In genomic region chr14:69610020-69610858, GRCh38 we compare ENCODE assay signal across 8 cellular contexts. TPM values are rescaled to one million over a fixed set of nuclear protein-coding genes. Genes with fewer than 3 reads are reported as not detected.
DNase-seq lines count a peak whose midpoint lies in the region; ATAC-seq and TF ChIP-seq lines count a peak whose summit lies in the region.

No MANE protein-coding gene starts in this region.

- no peaks in the 10 kb centered on the region for H3K9me2 ChIP-seq in SU-DHL-6 (replicated peaks; ENCODE audit: insufficient read depth, low read length)

- H3K79me2 ChIP-seq in SU-DHL-6 (ENCODE audit: insufficient read depth, low read length), result peaks cover 18% of the 10 kb centered on the region

- peak overlapping the region; percentile 79 for H3K4me3 ChIP-seq in GM12865 (ENCODE audit: low read depth, low read length)
- H3K4me3 ChIP-seq in SU-DHL-6 (ENCODE audit: insufficient read depth, low read length, poor library complexity, severe bottlenecking), result peak overlapping the region; percentile 53
- peak overlapping the region; percentile 62 for H3K4me3 ChIP-seq in fibroblast of mammary gland (ENCODE audit: control insufficient read depth, low read depth, low read length)
- peak overlapping the region; percentile 77 for H3K4me3 ChIP-seq in rectal smooth muscle tissue (ENCODE audit: low read length)

- H3K9me3 ChIP-seq in SU-DHL-6 (ENCODE audit: insufficient read depth, low read length), result no peaks in the 10 kb centered on the region

- peaks cover 16% of the 10 kb centered on the region for H3K4me1 ChIP-seq in rectal smooth muscle tissue (ENCODE audit: control insufficient read depth, insufficient read depth, low read length)

- H3K27me3 ChIP-seq in SU-DHL-6 (ENCODE audit: low read length) (no peaks in the 10 kb centered on the region), rectal smooth muscle tissue (ENCODE audit: control insufficient read depth, insufficient read depth, low read length) (no peaks in the 10 kb centered on the region)

- ATAC-seq in sciatic nerve, result no peak

- H3F3A ChIP-seq in SU-DHL-6 (ENCODE audit: insufficient read depth), result peaks cover 29% of the 10 kb centered on the region

- no peaks in the 10 kb centered on the region for H4K20me1 ChIP-seq in SU-DHL-6 (ENCODE audit: low read depth, low read length)

- intact Hi-C loops in sciatic nerve (cut with DNase I), result no loop called here

- H3K36me3 ChIP-seq in SU-DHL-6 (ENCODE audit: low read length) (no peaks in the 10 kb centered on the region), rectal smooth muscle tissue (ENCODE audit: control insufficient read depth, insufficient read depth, low read length) (no peaks in the 10 kb centered on the region)

- TF ChIP-seq CTCF in GM12865 (IDR thresholded peaks at IDR 0.05; ENCODE audit: insufficient read depth, low read depth, low read length, missing control alignments), result no peak
- TF ChIP-seq CTCF in SU-DHL-6 (IDR thresholded peaks at IDR 0.05; ENCODE audit: insufficient read depth, low read length, poor library complexity, severe bottlenecking), result no peak
- TF ChIP-seq CTCF in fibroblast of mammary gland (conservative IDR thresholded peaks at IDR 0.05; ENCODE audit: control insufficient read depth, insufficient read depth, low read depth, low read length), result no peak

- H2AFZ ChIP-seq in SU-DHL-6 (ENCODE audit: low read depth, low read length, severe bottlenecking), result peak overlapping the region; percentile 65

- H3K27ac ChIP-seq in SU-DHL-6 (ENCODE audit: low read depth, low read length) (peak overlapping the region; percentile 43), rectal smooth muscle tissue (ENCODE audit: low read depth, low read length) (peak overlapping the region; percentile 84)

- peak overlapping the region; percentile 70 for H3K4me2 ChIP-seq in SU-DHL-6 (ENCODE audit: low read depth, low read length, poor library complexity, severe bottlenecking)

- H3K9ac ChIP-seq in SU-DHL-6 (ENCODE audit: low read length), result peak overlapping the region; percentile 59
- no peak overlapping the region for H3K9ac ChIP-seq in rectal smooth muscle tissue (ENCODE audit: low read length)

- DNase-seq in GM12865 (ENCODE audit: low read depth), result no peak
- no peak for DNase-seq in fibroblast of mammary gland (ENCODE audit: low read depth)
- DNase-seq in putamen (ENCODE audit: low spot score), result no peak
- no peak for DNase-seq in sciatic nerve (ENCODE audit: low spot score)
- no peak for DNase-seq in superior temporal gyrus (ENCODE audit: extremely low spot score)
- DNase-seq in GM19238 (ENCODE audit: insufficient read length, low spot score), result no peak

RNA-seq across cellular contexts. Expression of gene SUSD6, which starts 1.2 kb away (rescaled TPM):
- total RNA-seq in sciatic nerve, result 68.9 TPM

RNA-seq across cellular contexts. Expression of gene CCDC177, which starts 35.6 kb away (rescaled TPM):
- total RNA-seq in sciatic nerve, result not detected
